ENCODE assay signal across 8 cellular contexts in the genomic region with DNA sequence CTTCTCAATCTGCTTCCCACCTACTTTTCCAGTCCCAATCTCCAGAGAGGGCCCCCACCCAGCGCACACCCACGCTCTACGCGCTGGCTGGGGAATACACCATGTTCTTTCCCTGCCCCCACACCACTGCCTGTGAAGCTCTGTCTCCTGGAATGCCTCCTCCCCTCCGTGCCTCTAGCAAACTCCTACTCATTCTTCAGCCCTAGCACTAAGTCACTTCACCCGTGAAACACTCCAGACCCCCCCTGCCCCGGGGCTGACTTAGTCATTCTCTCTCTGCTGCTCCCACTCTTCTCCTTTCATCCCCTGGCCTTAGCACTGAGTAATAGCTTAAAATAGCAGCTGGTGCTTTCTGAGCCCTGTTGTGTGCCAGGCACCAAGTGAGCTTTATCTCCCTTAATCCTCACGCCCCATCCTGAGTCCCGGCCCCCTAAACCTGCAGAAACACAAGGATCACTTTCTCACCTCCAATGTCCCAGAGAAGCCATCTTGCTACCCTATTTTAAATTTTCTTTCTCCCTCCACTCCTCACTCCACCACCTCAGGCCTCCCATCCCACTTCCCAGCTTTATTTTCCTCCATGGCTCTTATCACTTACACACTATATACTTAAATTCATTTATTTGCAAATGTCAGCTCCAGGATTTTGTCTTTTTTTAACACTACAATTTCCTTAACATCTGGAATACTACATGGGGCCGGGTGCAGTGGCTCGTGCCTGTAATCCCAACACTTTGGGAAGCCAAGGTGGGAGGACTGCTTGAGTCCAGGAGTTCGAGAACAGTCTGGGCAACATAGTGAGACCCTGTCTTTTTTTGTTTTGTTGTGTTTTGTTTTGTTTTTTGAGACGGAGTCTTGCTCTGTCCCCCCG. TPM values are rescaled to one million over a fixed set of nuclear protein-coding genes. Genes with fewer than 3 reads are reported as not detected.
DNase-seq lines count a peak whose midpoint lies in the region; ATAC-seq, FAIRE-seq and TF ChIP-seq lines count a peak whose summit lies in the region.

No MANE protein-coding gene starts in this region.

- no peak overlapping the region for H3K4me3 Mint-ChIP-seq in WTC11

- TF ChIP-seq CTCF in WTC11 (IDR thresholded peaks at IDR 0.05) (no peak), pancreas (IDR thresholded peaks at IDR 0.05) (no peak)

- FAIRE-seq in pancreas (lab: Jason Lieb, UNC) = no peak

- peak; percentile 85 for ATAC-seq in WTC11
- peak in 3 of 4 donors; percentile 4 to 30 (median 28) for ATAC-seq in pancreas
- ATAC-seq in GM21526 (IDR thresholded peaks at IDR 0.05; ENCODE audit: low FRiP score, unreplicated experiment) = no peak
- no peak for ATAC-seq in GM18870 (IDR thresholded peaks at IDR 0.05; ENCODE audit: unreplicated experiment)

- H3K36me3 ChIP-seq in pancreas = no peaks in the 10 kb centered on the region

- H3K36me3 Mint-ChIP-seq in WTC11 = no peaks in the 10 kb centered on the region

- POLR2A ChIA-PET in WTC11 (lab: Charles Lee) = interaction anchor here (0.6 kb wide), 1 partner anchor 12 kb away, joined by 3 read pairs; no protein-coding TSS in a partner anchor

- peaks cover 25 to 36% (median 31%) of the 10 kb centered on the region in 3 donors for H3K4me1 ChIP-seq in pancreas

- H3K27ac Mint-ChIP-seq in WTC11 = no peak overlapping the region

- DNase-seq in HCEC 1CT (peak; percentile 94), WTC11 (ENCODE audit: low spot score) (peak; percentile 25), fibroblast of gingiva (ENCODE audit: low read depth) (peak; percentile 72), pancreas (peak in 3 of 6 donors; percentile 36 to 52 (median 41)), ureter (ENCODE audit: low spot score) (peak; percentile 55), dermis blood vessel endothelial cell (no peak)

- 68 to 70% methylated on average over 14 of the region's 14 CpGs for WGBS in pancreas, 2 donors

- intact Hi-C loops in pancreas (cut with DNase I) = no loop called here

- CTCF ChIA-PET in WTC11 (lab: Charles Lee) = interaction anchor here (0.7 to 2.8 kb wide), 10 partner anchors 12 to 102 kb away, joined by 3 to 10 read pairs (median 4); partner anchors contain the start of gene BCAS4

- peak overlapping the region in 2 of 4 donors; percentile 33 to 86 for H3K27ac ChIP-seq in pancreas

- no peaks in the 10 kb centered on the region for H3K27me3 Mint-ChIP-seq in WTC11 (ENCODE audit: low read depth)

- H3K9me3 ChIP-seq in pancreas = no peaks in the 10 kb centered on the region

- no peaks in the 10 kb centered on the region for H3K9me3 Mint-ChIP-seq in WTC11

- no peak overlapping the region for H3K4me3 ChIP-seq in pancreas

- H3K4me1 Mint-ChIP-seq in WTC11 = peaks cover 12% of the 10 kb centered on the region

- H3K27me3 ChIP-seq in pancreas = no peaks in the 10 kb centered on the region

TF ChIP-seq in WTC11, 78 proteins besides CTCF, POLR2A, EP300 and RAD21 (continues in another document):
- TF ChIP-seq, protein P1, sequence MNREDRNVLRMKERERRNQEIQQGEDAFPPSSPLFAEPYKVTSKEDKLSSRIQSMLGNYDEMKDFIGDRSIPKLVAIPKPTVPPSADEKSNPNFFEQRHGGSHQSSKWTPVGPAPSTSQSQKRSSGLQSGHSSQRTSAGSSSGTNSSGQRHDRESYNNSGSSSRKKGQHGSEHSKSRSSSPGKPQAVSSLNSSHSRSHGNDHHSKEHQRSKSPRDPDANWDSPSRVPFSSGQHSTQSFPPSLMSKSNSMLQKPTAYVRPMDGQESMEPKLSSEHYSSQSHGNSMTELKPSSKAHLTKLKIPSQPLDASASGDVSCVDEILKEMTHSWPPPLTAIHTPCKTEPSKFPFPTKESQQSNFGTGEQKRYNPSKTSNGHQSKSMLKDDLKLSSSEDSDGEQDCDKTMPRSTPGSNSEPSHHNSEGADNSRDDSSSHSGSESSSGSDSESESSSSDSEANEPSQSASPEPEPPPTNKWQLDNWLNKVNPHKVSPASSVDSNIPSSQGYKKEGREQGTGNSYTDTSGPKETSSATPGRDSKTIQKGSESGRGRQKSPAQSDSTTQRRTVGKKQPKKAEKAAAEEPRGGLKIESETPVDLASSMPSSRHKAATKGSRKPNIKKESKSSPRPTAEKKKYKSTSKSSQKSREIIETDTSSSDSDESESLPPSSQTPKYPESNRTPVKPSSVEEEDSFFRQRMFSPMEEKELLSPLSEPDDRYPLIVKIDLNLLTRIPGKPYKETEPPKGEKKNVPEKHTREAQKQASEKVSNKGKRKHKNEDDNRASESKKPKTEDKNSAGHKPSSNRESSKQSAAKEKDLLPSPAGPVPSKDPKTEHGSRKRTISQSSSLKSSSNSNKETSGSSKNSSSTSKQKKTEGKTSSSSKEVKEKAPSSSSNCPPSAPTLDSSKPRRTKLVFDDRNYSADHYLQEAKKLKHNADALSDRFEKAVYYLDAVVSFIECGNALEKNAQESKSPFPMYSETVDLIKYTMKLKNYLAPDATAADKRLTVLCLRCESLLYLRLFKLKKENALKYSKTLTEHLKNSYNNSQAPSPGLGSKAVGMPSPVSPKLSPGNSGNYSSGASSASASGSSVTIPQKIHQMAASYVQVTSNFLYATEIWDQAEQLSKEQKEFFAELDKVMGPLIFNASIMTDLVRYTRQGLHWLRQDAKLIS (CRISPR knock-in tag; IDR thresholded peaks at IDR 0.05; ENCODE audit: borderline replicate concordance) = no peak
- no peak for TF ChIP-seq KAT7 (CRISPR knock-in tag; IDR thresholded peaks at IDR 0.05; ENCODE audit: borderline replicate concordance)
- no peak for TF ChIP-seq SMAD3 (CRISPR knock-in tag; IDR thresholded peaks at IDR 0.05; ENCODE audit: borderline replicate concordance)
- no peak for TF ChIP-seq FOXP1 (CRISPR knock-in tag; IDR thresholded peaks at IDR 0.05; ENCODE audit: borderline replicate concordance)
- TF ChIP-seq, protein P2, sequence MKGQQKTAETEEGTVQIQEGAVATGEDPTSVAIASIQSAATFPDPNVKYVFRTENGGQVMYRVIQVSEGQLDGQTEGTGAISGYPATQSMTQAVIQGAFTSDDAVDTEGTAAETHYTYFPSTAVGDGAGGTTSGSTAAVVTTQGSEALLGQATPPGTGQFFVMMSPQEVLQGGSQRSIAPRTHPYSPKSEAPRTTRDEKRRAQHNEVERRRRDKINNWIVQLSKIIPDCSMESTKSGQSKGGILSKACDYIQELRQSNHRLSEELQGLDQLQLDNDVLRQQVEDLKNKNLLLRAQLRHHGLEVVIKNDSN (CRISPR knock-in tag; IDR thresholded peaks at IDR 0.05) = no peak
- no peak for TF ChIP-seq HMGA2 (CRISPR knock-in tag; IDR thresholded peaks at IDR 0.05)
- no peak for TF ChIP-seq STAT6 (CRISPR knock-in tag; conservative IDR thresholded peaks at IDR 0.05; ENCODE audit: low read depth)
- TF ChIP-seq ATF1 (CRISPR knock-in tag; IDR thresholded peaks at IDR 0.05) = no peak
- no peak for TF ChIP-seq PRDM15 (CRISPR knock-in tag; IDR thresholded peaks at IDR 0.05)
- no peak for TF ChIP-seq SMAD4 (CRISPR knock-in tag; IDR thresholded peaks at IDR 0.05)
- TF ChIP-seq ETV6 (CRISPR knock-in tag; IDR thresholded peaks at IDR 0.05) = no peak

RNA-seq across cellular contexts. Expression of gene PARD6B, which starts 6.3 kb away (rescaled TPM):
- total RNA-seq in WTC11 (2021) (29.6 to 38.0 TPM (median 37.5 TPM) in 3 replicates), pancreas (10 to 100 TPM in 4 of 6 donors, 1 to 10 TPM in 2; 8.1 to 17.8 (median 11.9) TPM), ureter (27.0 TPM), dermis blood vessel endothelial cell (0.28 and 0.85 TPM in 2 replicates)
- 1 to 10 TPM; 3.1 to 4.2 TPM for polyA plus RNA-seq in pancreas

RNA-seq across cellular contexts. Expression of gene RIPOR3, which starts 33.7 kb away (rescaled TPM):
- total RNA-seq in WTC11 (2021) = 5.4 to 6.5 TPM (median 6.0 TPM) in 3 replicates
- 1 to 10 TPM in 4 of 6 donors, under 1 TPM in 2; 0.67 to 3.4 (median 1.5) TPM for total RNA-seq in pancreas
- 10 to 100 TPM in 1 of 2 donors, 1 to 10 TPM in 1; 8.1 to 11.3 TPM for polyA plus RNA-seq in pancreas
- total RNA-seq in ureter = 5.0 TPM
- total RNA-seq in dermis blood vessel endothelial cell = 0.68 TPM in 1 of 2 replicates, not detected in the other

Comparison
In these comparisons a context has a peak if more than half of its experiments do, and no peak if none do; other contexts are left out.
1. ATAC-seq: peak in WTC11 (single experiment) and pancreas (3 of 4); none in GM21526 (single experiment) and GM18870 (single experiment).